Comparison of ENCODE assay signal across 1 cellular context in genomic region chr16:50509521-50510341, GRCh38.
TF ChIP-seq lines count a peak whose summit lies in the region.

No MANE protein-coding gene starts in this region.

TF ChIP-seq in HepG2, 621 proteins besides CTCF, POLR2A, EP300 and RAD21 (continued from another document):
- TF ChIP-seq STAG1 (CRISPR knock-in tag; IDR thresholded peaks at IDR 0.05) (peak; percentile 79), IRF2 (CRISPR knock-in tag; IDR thresholded peaks at IDR 0.05) (peak; percentile 52; the same call in 1 of the 2 replicates), ARID5B (CRISPR knock-in tag; IDR thresholded peaks at IDR 0.05) (0 out of 2 replicates have a peak, but pooled peaks have one; percentile 24), IKZF5 (CRISPR knock-in tag; IDR thresholded peaks at IDR 0.05) (peak; percentile 28; the same call in 1 of the 2 replicates), KAT8 (CRISPR knock-in tag; IDR thresholded peaks at IDR 0.05) (peak; percentile 32; the same call in 1 of the 2 replicates), SAP130 (CRISPR knock-in tag; IDR thresholded peaks at IDR 0.05; ENCODE audit: low read depth) (peak; percentile 27; the same call in 1 of the 2 replicates), GATAD2A (CRISPR knock-in tag; IDR thresholded peaks at IDR 0.05) (peak; percentile 45; the same call in 1 of the 2 replicates)
